Comparison of ENCODE assay signal across 2 cellular contexts in genomic region chr15:43294091-43294706, GRCh38.
TF ChIP-seq lines count a peak whose summit lies in the region.

No MANE protein-coding gene starts in this region.

TF ChIP-seq in HepG2, 621 proteins besides CTCF, POLR2A, EP300 and RAD21:
- no peak for TF ChIP-seq GLI4 (CRISPR knock-in tag; IDR thresholded peaks at IDR 0.05; ENCODE audit: borderline replicate concordance)
- no peak for TF ChIP-seq ZNF274 (CRISPR knock-in tag; IDR thresholded peaks at IDR 0.05)
- no peak for TF ChIP-seq ZBTB20 (CRISPR knock-in tag; IDR thresholded peaks at IDR 0.05; ENCODE audit: borderline replicate concordance, low read depth)
- TF ChIP-seq PLRG1 (conservative IDR thresholded peaks at IDR 0.05) = no peak
- TF ChIP-seq TRIM24 (CRISPR knock-in tag; IDR thresholded peaks at IDR 0.05) = no peak

TF ChIP-seq in WTC11, 78 proteins besides CTCF, POLR2A, EP300 and RAD21:
- TF ChIP-seq SMAD4 (CRISPR knock-in tag; IDR thresholded peaks at IDR 0.05) (no peak), TEAD1 (CRISPR knock-in tag; IDR thresholded peaks at IDR 0.05) (no peak), ZNF396 (CRISPR knock-in tag; IDR thresholded peaks at IDR 0.05; ENCODE audit: borderline replicate concordance) (no peak), ATF3 (CRISPR knock-in tag; conservative IDR thresholded peaks at IDR 0.05) (no peak), IRF1 (CRISPR knock-in tag; IDR thresholded peaks at IDR 0.05) (no peak), GRHL2 (CRISPR knock-in tag; IDR thresholded peaks at IDR 0.05; ENCODE audit: insufficient replicate concordance, severe bottlenecking) (no peak), CREM (CRISPR knock-in tag; IDR thresholded peaks at IDR 0.05) (no peak), ZNF121 (CRISPR knock-in tag; IDR thresholded peaks at IDR 0.05) (no peak), ATF1 (CRISPR knock-in tag; IDR thresholded peaks at IDR 0.05) (no peak), PRRX2 (CRISPR knock-in tag; IDR thresholded peaks at IDR 0.05) (no peak), ETV6 (CRISPR knock-in tag; IDR thresholded peaks at IDR 0.05) (no peak)
- TF ChIP-seq, protein P1, sequence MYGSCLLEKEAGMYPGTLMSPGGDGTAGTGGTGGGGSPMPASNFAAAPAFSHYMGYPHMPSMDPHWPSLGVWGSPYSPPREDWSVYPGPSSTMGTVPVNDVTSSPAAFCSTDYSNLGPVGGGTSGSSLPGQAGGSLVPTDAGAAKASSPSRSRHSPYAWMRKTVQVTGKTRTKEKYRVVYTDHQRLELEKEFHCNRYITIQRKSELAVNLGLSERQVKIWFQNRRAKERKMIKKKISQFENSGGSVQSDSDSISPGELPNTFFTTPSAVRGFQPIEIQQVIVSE (CRISPR knock-in tag; IDR thresholded peaks at IDR 0.05; ENCODE audit: borderline replicate concordance) = no peak
- TF ChIP-seq, protein P2, sequence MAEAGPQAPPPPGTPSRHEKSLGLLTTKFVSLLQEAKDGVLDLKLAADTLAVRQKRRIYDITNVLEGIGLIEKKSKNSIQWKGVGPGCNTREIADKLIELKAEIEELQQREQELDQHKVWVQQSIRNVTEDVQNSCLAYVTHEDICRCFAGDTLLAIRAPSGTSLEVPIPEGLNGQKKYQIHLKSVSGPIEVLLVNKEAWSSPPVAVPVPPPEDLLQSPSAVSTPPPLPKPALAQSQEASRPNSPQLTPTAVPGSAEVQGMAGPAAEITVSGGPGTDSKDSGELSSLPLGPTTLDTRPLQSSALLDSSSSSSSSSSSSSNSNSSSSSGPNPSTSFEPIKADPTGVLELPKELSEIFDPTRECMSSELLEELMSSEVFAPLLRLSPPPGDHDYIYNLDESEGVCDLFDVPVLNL (CRISPR knock-in tag; IDR thresholded peaks at IDR 0.05; ENCODE audit: borderline replicate concordance, low read depth) = no peak
- TF ChIP-seq, protein P3, sequence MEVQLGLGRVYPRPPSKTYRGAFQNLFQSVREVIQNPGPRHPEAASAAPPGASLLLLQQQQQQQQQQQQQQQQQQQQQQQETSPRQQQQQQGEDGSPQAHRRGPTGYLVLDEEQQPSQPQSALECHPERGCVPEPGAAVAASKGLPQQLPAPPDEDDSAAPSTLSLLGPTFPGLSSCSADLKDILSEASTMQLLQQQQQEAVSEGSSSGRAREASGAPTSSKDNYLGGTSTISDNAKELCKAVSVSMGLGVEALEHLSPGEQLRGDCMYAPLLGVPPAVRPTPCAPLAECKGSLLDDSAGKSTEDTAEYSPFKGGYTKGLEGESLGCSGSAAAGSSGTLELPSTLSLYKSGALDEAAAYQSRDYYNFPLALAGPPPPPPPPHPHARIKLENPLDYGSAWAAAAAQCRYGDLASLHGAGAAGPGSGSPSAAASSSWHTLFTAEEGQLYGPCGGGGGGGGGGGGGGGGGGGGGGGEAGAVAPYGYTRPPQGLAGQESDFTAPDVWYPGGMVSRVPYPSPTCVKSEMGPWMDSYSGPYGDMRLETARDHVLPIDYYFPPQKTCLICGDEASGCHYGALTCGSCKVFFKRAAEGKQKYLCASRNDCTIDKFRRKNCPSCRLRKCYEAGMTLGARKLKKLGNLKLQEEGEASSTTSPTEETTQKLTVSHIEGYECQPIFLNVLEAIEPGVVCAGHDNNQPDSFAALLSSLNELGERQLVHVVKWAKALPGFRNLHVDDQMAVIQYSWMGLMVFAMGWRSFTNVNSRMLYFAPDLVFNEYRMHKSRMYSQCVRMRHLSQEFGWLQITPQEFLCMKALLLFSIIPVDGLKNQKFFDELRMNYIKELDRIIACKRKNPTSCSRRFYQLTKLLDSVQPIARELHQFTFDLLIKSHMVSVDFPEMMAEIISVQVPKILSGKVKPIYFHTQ (CRISPR knock-in tag; IDR thresholded peaks at IDR 0.05) = no peak
